Comparison of ENCODE assay signal across 6 cellular contexts in the genomic region with DNA sequence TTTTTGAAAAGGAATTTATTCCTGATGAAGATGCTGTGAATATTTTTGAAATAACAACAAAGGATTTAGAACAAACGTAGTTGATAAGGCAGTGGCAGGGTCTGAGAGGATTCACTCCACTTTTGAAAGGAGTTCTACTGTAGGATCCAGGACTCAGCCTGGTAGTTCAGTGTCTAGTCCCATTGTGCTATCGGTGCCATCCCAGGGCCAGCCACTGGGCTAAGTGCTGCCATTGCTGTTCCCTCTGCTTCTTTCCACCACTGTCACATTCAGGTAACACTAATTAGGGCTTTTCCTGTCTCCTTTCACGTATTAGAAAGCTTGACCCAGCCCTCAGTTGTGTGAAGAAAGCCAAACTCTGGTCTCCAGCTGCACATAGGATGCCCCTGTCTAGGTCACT.
"Had no signal": no experiment of that assay in that cellular context is flagged by ENCODE, and none has a peak within 500 bp of the region (broad histone marks: within the 10 kb centered on the region; RNA-seq: fewer than 3 reads in every experiment).

No MANE protein-coding gene starts in this region.

- H3K27ac ChIP-seq: HL-60 had no signal

- H3K36me3 Mint-ChIP-seq: IgD-negative memory B cell had no signal

- H3K4me1 ChIP-seq: HAP-1 had no signal

- H3K4me2 ChIP-seq: GM23338 had no signal

- H2AFZ ChIP-seq: GM23338 had no signal

- ATAC-seq: GM23338, HepG2 had no signal

- H3K36me3 ChIP-seq: HAP-1 had no signal

- H3K4me3 ChIP-seq: GM23338, HAP-1 had no signal

- H3K9me3 ChIP-seq: HAP-1 had no signal

- DNase-seq: KBM-7 had no signal

- H3K4me3 Mint-ChIP-seq: GM23338, IgD-negative memory B cell had no signal

- H3K27ac Mint-ChIP-seq: GM23338, IgD-negative memory B cell had no signal

- H3K4me1 Mint-ChIP-seq: IgD-negative memory B cell had no signal
